In genomic region chr9:124835026-124835501, GRCh38 we compare ENCODE assay signal across 8 cellular contexts. TPM values are rescaled to one million over a fixed set of nuclear protein-coding genes. Genes with fewer than 3 reads are reported as not detected.
DNase-seq lines count a peak whose midpoint lies in the region; ATAC-seq and TF ChIP-seq lines count a peak whose summit lies in the region.
"Had no signal": no experiment of that assay in that cellular context is flagged by ENCODE, and none has a peak within 500 bp of the region (broad histone marks: within the 10 kb centered on the region; RNA-seq: fewer than 3 reads in every experiment).

No MANE protein-coding gene starts in this region.

- ATAC-seq in HG02884 (IDR thresholded peaks at IDR 0.05; ENCODE audit: unreplicated experiment) = no peak
- ATAC-seq in CD4-positive, alpha-beta T cell (ENCODE audit: poor library complexity) = no peak

- no peaks in the 10 kb centered on the region for H3K9me3 ChIP-seq in adrenal gland (replicated peaks in 1 of 3)
- H3K9me3 ChIP-seq in CD4-positive, alpha-beta T cell (ENCODE audit: control insufficient read depth, low read length) = no peaks in the 10 kb centered on the region
- H3K9me3 ChIP-seq: neutrophil had no signal

- DNase-seq in HS-27A (ENCODE audit: low read depth) (peak; percentile 83), adrenal gland (peak; percentile 65 to 92 (median 85)), myocyte (ENCODE audit: low read depth) (peak; percentile 90), islet precursor cell (no peak)
- no peak for DNase-seq in CD4-positive, alpha-beta T cell
- DNase-seq: activated CD4-positive, alpha-beta memory T cell treated with anti-CD3 and anti-CD28 coated beads for 36 hours had no signal

- H3K4me3 Mint-ChIP-seq in CD4-positive, alpha-beta T cell = no peak overlapping the region
- H3K4me3 Mint-ChIP-seq: activated CD4-positive, alpha-beta memory T cell treated with anti-CD3 and anti-CD28 coated beads for 36 hours had no signal

- CTCF ChIA-PET in CD4-positive, alpha-beta T cell (lab: Charles Lee) = no interaction called here

- H3K4me1 Mint-ChIP-seq in CD4-positive, alpha-beta T cell (ENCODE audit: low read depth) = no peaks in the 10 kb centered on the region

- no peaks in the 10 kb centered on the region for H3K9me3 Mint-ChIP-seq in CD4-positive, alpha-beta T cell
- H3K9me3 Mint-ChIP-seq: activated CD4-positive, alpha-beta memory T cell treated with anti-CD3 and anti-CD28 coated beads for 36 hours had no signal

- H3K36me3 ChIP-seq in adrenal gland (replicated peaks in 1 of 2) = no peaks in the 10 kb centered on the region
- H3K36me3 ChIP-seq: neutrophil had no signal

- H3K27me3 ChIP-seq in adrenal gland = no peaks in the 10 kb centered on the region
- H3K27me3 ChIP-seq in CD4-positive, alpha-beta T cell (ENCODE audit: control insufficient read depth, insufficient read depth, low read length) = peaks cover 17% of the 10 kb centered on the region

- no peak overlapping the region for H3K27ac Mint-ChIP-seq in CD4-positive, alpha-beta T cell
- H3K27ac Mint-ChIP-seq: activated CD4-positive, alpha-beta memory T cell treated with anti-CD3 and anti-CD28 coated beads for 36 hours had no signal

- H3K4me1 ChIP-seq in adrenal gland (replicated peaks in 1 of 2) = peaks cover 14 to 33% of the 10 kb centered on the region in 2 donors

- H3K36me3 Mint-ChIP-seq in CD4-positive, alpha-beta T cell (ENCODE audit: low read depth) = no peaks in the 10 kb centered on the region
- H3K36me3 Mint-ChIP-seq: activated CD4-positive, alpha-beta memory T cell treated with anti-CD3 and anti-CD28 coated beads for 36 hours had no signal

- H3K27me3 Mint-ChIP-seq in CD4-positive, alpha-beta T cell = peaks cover 37% of the 10 kb centered on the region

- H3K4me3 ChIP-seq in adrenal gland = no peak overlapping the region

- WGBS in adrenal gland, 4 donors = 42 to 47% (median 45%) methylated on average over 7 to 13 of the region's 13 CpGs

- POLR2A ChIA-PET in CD4-positive, alpha-beta T cell (lab: Charles Lee) = no interaction called here

- intact Hi-C loops in adrenal gland (cut with DNase I) = no loop called here
- intact Hi-C loops in CD4-positive, alpha-beta T cell (cut with DNase I, micrococcal nuclease) = no loop called here

- peak overlapping the region in 1 of 5 donors; percentile 72 for H3K27ac ChIP-seq in adrenal gland
- H3K27ac ChIP-seq in CD4-positive, alpha-beta T cell (ENCODE audit: low read depth, low read length) = no peak overlapping the region
- H3K27ac ChIP-seq: neutrophil had no signal

- no peak for TF ChIP-seq POLR2A in adrenal gland (IDR thresholded peaks at IDR 0.05)

- no peak for TF ChIP-seq CTCF in adrenal gland (IDR thresholded peaks at IDR 0.05)
- TF ChIP-seq CTCF in CD4-positive, alpha-beta T cell (IDR thresholded peaks at IDR 0.05) = no peak

RNA-seq across cellular contexts. Expression of gene WDR38, which starts 18.2 kb away (rescaled TPM):
- total RNA-seq in adrenal gland (not detected), myocyte (0.16 TPM in 1 of 2 replicates, not detected in the other)
- polyA plus RNA-seq in adrenal gland = under 1 TPM in 1 of 3 donors, not detected in 2; 0.16 TPM
- polyA plus RNA-seq in myocyte (2012) = not detected
- total RNA-seq in CD4-positive, alpha-beta T cell = not detected
- total RNA-seq: activated CD4-positive, alpha-beta memory T cell treated with anti-CD3 and anti-CD28 coated beads for 36 hours had no signal

RNA-seq across cellular contexts. Expression of gene RPL35, which starts 26.7 kb away (rescaled TPM):
- total RNA-seq in adrenal gland = 1,000 to 10,000 TPM in 7 of 8 donors, 100 to 1,000 TPM in 1; 884 to 1,836 (median 1,225) TPM
- 1,000 to 10,000 TPM; 1,560 to 4,952 (median 4,757) TPM for polyA plus RNA-seq in adrenal gland
- 1,729 and 2,407 TPM in 2 replicates for total RNA-seq in myocyte
- 1,685 TPM for polyA plus RNA-seq in myocyte (2012)
- total RNA-seq in CD4-positive, alpha-beta T cell = 1,000 to 10,000 TPM; 2,088 to 2,142 TPM

RNA-seq across cellular contexts. Expression of gene ARPC5L, which starts 26.9 kb away (rescaled TPM):
- 10 to 100 TPM; 20.7 to 86.8 (median 37.6) TPM for total RNA-seq in adrenal gland
- 10 to 100 TPM; 35.9 to 97.6 (median 38.4) TPM for polyA plus RNA-seq in adrenal gland
- total RNA-seq in myocyte = 31.7 and 32.2 TPM in 2 replicates
- polyA plus RNA-seq in myocyte (2012) = 60.3 TPM
- 10 to 100 TPM; 36.8 to 37.0 TPM for total RNA-seq in CD4-positive, alpha-beta T cell

RNA-seq across cellular contexts. Expression of gene OLFML2A, which starts 58.1 kb away (rescaled TPM):
- total RNA-seq in adrenal gland (10 to 100 TPM in 4 of 8 donors, 1 to 10 TPM in 4; 5.0 to 21.4 (median 10.3) TPM), myocyte (253 and 530 TPM in 2 replicates)
- 1 to 10 TPM; 1.7 to 3.4 (median 2.9) TPM for polyA plus RNA-seq in adrenal gland
- 57.0 TPM for polyA plus RNA-seq in myocyte (2012)
- not detected for total RNA-seq in CD4-positive, alpha-beta T cell
- total RNA-seq: activated CD4-positive, alpha-beta memory T cell treated with anti-CD3 and anti-CD28 coated beads for 36 hours had no signal

Comparison
In these comparisons a context has a peak if more than half of its experiments do, and no peak if none do; other contexts are left out.
1. DNase-seq: peak in HS-27A (single experiment), adrenal gland (7 of 7) and myocyte (single experiment); none in islet precursor cell (single experiment) and CD4-positive, alpha-beta T cell (0 of 10).